In genomic region chr10:49628599-49628998, GRCh38 we compare ENCODE assay signal across 22 cellular contexts. TPM values are rescaled to one million over a fixed set of nuclear protein-coding genes. Genes with fewer than 3 reads are reported as not detected.
DNase-seq lines count a peak whose midpoint lies in the region; ATAC-seq and TF ChIP-seq lines count a peak whose summit lies in the region.
"Had no signal": no experiment of that assay in that cellular context is flagged by ENCODE, and none has a peak within 500 bp of the region (broad histone marks: within the 10 kb centered on the region; RNA-seq: fewer than 3 reads in every experiment).

No MANE protein-coding gene starts in this region.

- H3K27me3 ChIP-seq in neuronal stem cell (ENCODE audit: control insufficient read depth in 3 of 3, insufficient read depth in 3 of 3, low read depth in 1 of 3, low read length in 3 of 3), result peaks cover 0 to 39% (median 0%) of the 10 kb centered on the region in 3 experiments
- no peaks in the 10 kb centered on the region for H3K27me3 ChIP-seq in upper lobe of left lung

- no peaks in the 10 kb centered on the region for H3K4me1 ChIP-seq in neuronal stem cell (ENCODE audit: control insufficient read depth in 2 of 2, insufficient read depth in 1 of 2, low read depth in 1 of 2, low read length in 2 of 2)
- no peaks in the 10 kb centered on the region for H3K4me1 ChIP-seq in upper lobe of left lung

- no peak overlapping the region for H4K8ac ChIP-seq in neuronal stem cell (ENCODE audit: low read depth, low read length)

- H2BK12ac ChIP-seq in neuronal stem cell (ENCODE audit: low read length), result no peak overlapping the region

- no peak overlapping the region for H2AK5ac ChIP-seq in neuronal stem cell (ENCODE audit: low read depth, low read length)

- H2AFZ ChIP-seq in neuronal stem cell (ENCODE audit: low read length), result no peak overlapping the region

- no peak overlapping the region for H2BK120ac ChIP-seq in neuronal stem cell (ENCODE audit: low read depth, low read length)

- no peak for ATAC-seq in upper lobe of left lung (ENCODE audit: low FRiP score in 2 of 2)
- ATAC-seq: Right ventricle myocardium inferior had no signal

- no peak for TF ChIP-seq POLR2A in upper lobe of left lung (IDR thresholded peaks at IDR 0.05)

- TF ChIP-seq CTCF in chondrocyte (IDR thresholded peaks at IDR 0.05), result no peak
- TF ChIP-seq CTCF in upper lobe of left lung (IDR thresholded peaks at IDR 0.05), result no peak

- H4K91ac ChIP-seq in neuronal stem cell (ENCODE audit: low read depth, low read length, poor library complexity), result no peak overlapping the region

- H3K27ac ChIP-seq in neuronal stem cell (replicated peaks; ENCODE audit: low read length) (no peak overlapping the region), upper lobe of left lung (no peak overlapping the region)

- no peak overlapping the region for H3K23ac ChIP-seq in neuronal stem cell (ENCODE audit: low read depth, low read length, poor library complexity)

- H3K9ac ChIP-seq in neuronal stem cell (ENCODE audit: low read depth, low read length, poor library complexity), result no peak overlapping the region

- H3K9me3 ChIP-seq in neuronal stem cell (replicated peaks in 1 of 2; ENCODE audit: control insufficient read depth in 2 of 2, insufficient read depth in 1 of 2, low read depth in 1 of 2, low read length in 2 of 2), result no peaks in the 10 kb centered on the region
- no peaks in the 10 kb centered on the region for H3K9me3 ChIP-seq in upper lobe of left lung
- H3K9me3 ChIP-seq: MG63 had no signal

- H2BK5ac ChIP-seq in neuronal stem cell (ENCODE audit: low read length), result no peak overlapping the region

- H3K27me3 Mint-ChIP-seq in chondrocyte (ENCODE audit: low read depth), result peaks cover 17% of the 10 kb centered on the region

- H3K4me2 ChIP-seq in neuronal stem cell (ENCODE audit: insufficient read depth, low read length, poor library complexity, severe bottlenecking), result no peak overlapping the region

- H3K36me3 ChIP-seq in neuronal stem cell (replicated peaks in 1 of 2; ENCODE audit: control insufficient read depth in 2 of 2, insufficient read depth in 2 of 2, low read length in 2 of 2) (no peaks in the 10 kb centered on the region), upper lobe of left lung (no peaks in the 10 kb centered on the region)
- H3K36me3 ChIP-seq: MG63 had no signal

- H3K14ac ChIP-seq in neuronal stem cell (ENCODE audit: low read length), result no peak overlapping the region

- H3K4me1 Mint-ChIP-seq in chondrocyte (ENCODE audit: low read depth), result no peaks in the 10 kb centered on the region

- no peak overlapping the region for H3K27ac Mint-ChIP-seq in chondrocyte (ENCODE audit: unreplicated experiment)

- no CpG with 5 or more reads among the region's 8 CpGs for WGBS in neuronal stem cell (ENCODE audit: extremely low coverage in 2 of 2, insufficient read length in 2 of 2, insufficient replicate concordance in 1 of 2), 2 donors
- 84 to 88% methylated on average over 7 to 8 of the region's 8 CpGs for WGBS in upper lobe of left lung, 2 donors

- TF ChIP-seq EP300 in upper lobe of left lung (IDR thresholded peaks at IDR 0.05), result no peak

- no peaks in the 10 kb centered on the region for H3K9me3 Mint-ChIP-seq in chondrocyte (ENCODE audit: low read depth)

- H3K4ac ChIP-seq in neuronal stem cell (ENCODE audit: low read length), result no peak overlapping the region

- no peaks in the 10 kb centered on the region for H3K36me3 Mint-ChIP-seq in chondrocyte (ENCODE audit: low read depth)

- H3K18ac ChIP-seq in neuronal stem cell (ENCODE audit: low read length), result peak overlapping the region; percentile 65

- no peak overlapping the region for H3K4me3 Mint-ChIP-seq in chondrocyte (ENCODE audit: unreplicated experiment)

- peak; percentile 44 for DNase-seq in activated effector memory CD4-positive, alpha-beta T cell treated with anti-CD3 and anti-CD28 coated beads, Interleukin-2, amount 50 U/mL, for 16 hours
- DNase-seq in activated effector memory CD4-positive, alpha-beta T cell treated with Interleukin-2 at 50 U/mL for 16 hours, result no peak
- DNase-seq in chondrocyte (ENCODE audit: low spot score), result peak; percentile 57
- no peak for DNase-seq in neuronal stem cell (ENCODE audit: low spot score)
- DNase-seq in DMS53 treated with DMSO at 0.1 percent for 48 hours (lab: John Stamatoyannopoulos, UW; ENCODE audit: unreplicated experiment), result no peak
- no peak for DNase-seq in stimulated activated naive CD4-positive, alpha-beta T cell treated with Interleukin-2 at 50 U/mL for 16 hours (lab: John Stamatoyannopoulos, UW)
- no peak for DNase-seq in upper lobe of left lung
- DNase-seq: Calu3, DMS153, HCEC 1CT, IMR-90, KG1, MG63, NCI-H1105 treated with DMSO at 0.1 percent for 48 hours, NCI-H2029, NCI-H446, NCI-H524 treated with DMSO at 0.1 percent for 48 hours, NCI-H774 had no signal

- no peak overlapping the region for H3K4me3 ChIP-seq in neuronal stem cell (ENCODE audit: low read length in 2 of 2)
- no peak overlapping the region for H3K4me3 ChIP-seq in upper lobe of left lung
- H3K4me3 ChIP-seq: MG63 had no signal

- H2BK15ac ChIP-seq in neuronal stem cell (ENCODE audit: low read length), result no peak overlapping the region

- no peaks in the 10 kb centered on the region for H3K79me1 ChIP-seq in neuronal stem cell (ENCODE audit: low read depth, low read length)

RNA-seq across cellular contexts. Expression of gene CHAT, which starts 14.8 kb away (rescaled TPM):
- total RNA-seq in chondrocyte, result not detected in 3 replicates
- 0.03 TPM for polyA plus RNA-seq in neuronal stem cell (2013, experiment 1 of 2)
- not detected for polyA plus RNA-seq in neuronal stem cell (2013, experiment 2 of 2)
- not detected for total RNA-seq in upper lobe of left lung
- total RNA-seq: A172, Calu3, H1, IMR-90, Right ventricle myocardium inferior had no signal
- polyA plus RNA-seq: BJ, H1, IMR-90 had no signal

RNA-seq across cellular contexts. Expression of gene SLC18A3, which starts 18.5 kb away (rescaled TPM):
- total RNA-seq in chondrocyte (not detected in 3 replicates), upper lobe of left lung (not detected)
- polyA plus RNA-seq in neuronal stem cell (2013, experiment 1 of 2), result 0.07 TPM
- 0.06 TPM for polyA plus RNA-seq in neuronal stem cell (2013, experiment 2 of 2)
- total RNA-seq: A172, Calu3, H1, IMR-90, Right ventricle myocardium inferior had no signal
- polyA plus RNA-seq: BJ, IMR-90 had no signal

RNA-seq across cellular contexts. Expression of gene C10orf53, which starts 50.9 kb away (rescaled TPM):
- total RNA-seq in chondrocyte (not detected in 3 replicates), upper lobe of left lung (not detected)
- polyA plus RNA-seq in neuronal stem cell (2013, experiment 1 of 2), result 0.08 TPM
- polyA plus RNA-seq in neuronal stem cell (2013, experiment 2 of 2), result 0.06 TPM
- total RNA-seq: A172, Calu3, H1, IMR-90, Right ventricle myocardium inferior had no signal
- polyA plus RNA-seq: BJ, H1, IMR-90 had no signal

Comparison
In these comparisons a context has a peak if more than half of its experiments do, and no peak if none do; other contexts are left out.
1. DNase-seq: peak in activated effector memory CD4-positive, alpha-beta T cell treated with anti-CD3 and anti-CD28 coated beads, Interleukin-2, amount 50 U/mL, for 16 hours (single experiment) and chondrocyte (single experiment); none in activated effector memory CD4-positive, alpha-beta T cell treated with Interleukin-2 at 50 U/mL for 16 hours (single experiment), neuronal stem cell (single experiment), DMS53 treated with DMSO at 0.1 percent for 48 hours (single experiment), stimulated activated naive CD4-positive, alpha-beta T cell treated with Interleukin-2 at 50 U/mL for 16 hours (single experiment) and upper lobe of left lung (0 of 2).